Comparison of ENCODE assay signal across 1 cellular context in the genomic region with DNA sequence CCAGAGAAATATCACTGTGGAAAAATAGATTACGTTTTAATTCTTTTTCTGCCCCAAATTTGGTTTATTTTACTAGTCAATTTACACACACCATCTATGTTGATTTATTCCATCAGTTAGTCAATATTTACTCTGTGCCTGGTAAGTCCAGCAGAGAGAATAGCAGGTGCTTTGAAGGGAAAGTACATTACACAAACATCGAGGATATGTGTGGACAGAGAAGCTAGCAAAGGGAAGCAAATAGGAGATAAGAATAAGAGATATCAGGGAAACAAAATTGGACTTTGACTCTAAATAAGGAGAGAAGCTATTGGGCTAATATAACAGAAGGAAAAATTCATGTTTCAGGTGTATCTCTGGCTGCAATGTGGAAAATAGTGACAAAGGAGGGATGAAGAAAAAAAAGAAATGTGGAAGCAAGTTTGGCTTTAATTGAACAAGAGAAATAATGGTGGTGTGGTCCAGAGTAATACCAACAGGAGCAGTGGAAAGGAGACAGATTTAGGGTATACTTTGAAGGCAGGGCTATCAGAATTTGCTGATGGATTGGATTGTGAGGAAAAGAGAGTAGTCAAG.
TF ChIP-seq lines count a peak whose summit lies in the region.

No MANE protein-coding gene starts in this region.

TF ChIP-seq in HepG2, 621 proteins besides CTCF, POLR2A, EP300 and RAD21 (continued from another document and continues in another):
- TF ChIP-seq ZNF775 (CRISPR knock-in tag; IDR thresholded peaks at IDR 0.05; ENCODE audit: borderline replicate concordance) (peak; percentile 98), HDAC2 (CRISPR knock-in tag; IDR thresholded peaks at IDR 0.05) (peak; percentile 97), HOXA9 (CRISPR knock-in tag; IDR thresholded peaks at IDR 0.05; ENCODE audit: borderline replicate concordance) (no peak; the same call in 1 of the 2 replicates), GATA4 (IDR thresholded peaks at IDR 0.05; ENCODE audit: borderline replicate concordance, low read depth) (peak; percentile 99), HNF4A (CRISPR knock-in tag; IDR thresholded peaks at IDR 0.05) (peak; percentile 97), KLF6 (CRISPR knock-in tag; IDR thresholded peaks at IDR 0.05) (peak; percentile 56; the same call in 1 of the 2 replicates), ZFY (CRISPR knock-in tag; IDR thresholded peaks at IDR 0.05) (no peak), CENPX (CRISPR knock-in tag; IDR thresholded peaks at IDR 0.05) (no peak), ARNT (IDR thresholded peaks at IDR 0.05) (no peak), ZNF180 (CRISPR knock-in tag; IDR thresholded peaks at IDR 0.05; ENCODE audit: borderline replicate concordance, low read depth) (no peak), ZNF660 (CRISPR knock-in tag; IDR thresholded peaks at IDR 0.05; ENCODE audit: borderline replicate concordance, low read depth) (no peak), ZNF709 (CRISPR knock-in tag; IDR thresholded peaks at IDR 0.05) (no peak), ZNF335 (CRISPR knock-in tag; IDR thresholded peaks at IDR 0.05) (0 out of 2 replicates have a peak, but pooled peaks have one; percentile 27), POGZ (CRISPR knock-in tag; IDR thresholded peaks at IDR 0.05) (peak; percentile 96), SIN3A (IDR thresholded peaks at IDR 0.05; ENCODE audit: borderline replicate concordance, low read depth, low read length) (no peak), CEBPG (CRISPR knock-in tag; IDR thresholded peaks at IDR 0.05) (peak; percentile 87), GFI1 (CRISPR knock-in tag; IDR thresholded peaks at IDR 0.05; ENCODE audit: borderline replicate concordance) (no peak; the same call in 1 of the 2 replicates), MBD4 (IDR thresholded peaks at IDR 0.05; ENCODE audit: borderline replicate concordance, low read length) (peak; percentile 76; the same call in 1 of the 2 replicates), JUNB (CRISPR knock-in tag; IDR thresholded peaks at IDR 0.05; ENCODE audit: borderline replicate concordance) (peak; percentile 81; the same call in 1 of the 2 replicates), ZNF260 (CRISPR knock-in tag; IDR thresholded peaks at IDR 0.05; ENCODE audit: borderline replicate concordance, low read depth) (no peak), NFKBIZ (CRISPR knock-in tag; IDR thresholded peaks at IDR 0.05) (peak; percentile 84), ZNF549 (CRISPR knock-in tag; IDR thresholded peaks at IDR 0.05) (no peak), HHEX (CRISPR knock-in tag; IDR thresholded peaks at IDR 0.05) (peak; percentile 91), AKAP8 (CRISPR knock-in tag; IDR thresholded peaks at IDR 0.05) (no peak), ZNF124 (CRISPR knock-in tag; IDR thresholded peaks at IDR 0.05) (peak; percentile 55; the same call in 1 of the 2 replicates), GABPA (IDR thresholded peaks at IDR 0.05; ENCODE audit: low read depth, low read length) (no peak), GABPA (CRISPR knock-in tag; IDR thresholded peaks at IDR 0.05; ENCODE audit: low read depth) (peak; percentile 34; the same call in 1 of the 2 replicates), ZFP82 (CRISPR knock-in tag; IDR thresholded peaks at IDR 0.05; ENCODE audit: borderline replicate concordance) (peak; percentile 53; the same call in 1 of the 2 replicates)
- TF ChIP-seq, protein P1, sequence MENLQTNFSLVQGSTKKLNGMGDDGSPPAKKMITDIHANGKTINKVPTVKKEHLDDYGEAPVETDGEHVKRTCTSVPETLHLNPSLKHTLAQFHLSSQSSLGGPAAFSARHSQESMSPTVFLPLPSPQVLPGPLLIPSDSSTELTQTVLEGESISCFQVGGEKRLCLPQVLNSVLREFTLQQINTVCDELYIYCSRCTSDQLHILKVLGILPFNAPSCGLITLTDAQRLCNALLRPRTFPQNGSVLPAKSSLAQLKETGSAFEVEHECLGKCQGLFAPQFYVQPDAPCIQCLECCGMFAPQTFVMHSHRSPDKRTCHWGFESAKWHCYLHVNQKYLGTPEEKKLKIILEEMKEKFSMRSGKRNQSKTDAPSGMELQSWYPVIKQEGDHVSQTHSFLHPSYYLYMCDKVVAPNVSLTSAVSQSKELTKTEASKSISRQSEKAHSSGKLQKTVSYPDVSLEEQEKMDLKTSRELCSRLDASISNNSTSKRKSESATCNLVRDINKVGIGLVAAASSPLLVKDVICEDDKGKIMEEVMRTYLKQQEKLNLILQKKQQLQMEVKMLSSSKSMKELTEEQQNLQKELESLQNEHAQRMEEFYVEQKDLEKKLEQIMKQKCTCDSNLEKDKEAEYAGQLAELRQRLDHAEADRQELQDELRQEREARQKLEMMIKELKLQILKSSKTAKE (CRISPR knock-in tag; IDR thresholded peaks at IDR 0.05; ENCODE audit: borderline replicate concordance), result 0 out of 2 replicates have a peak, but pooled peaks have one; percentile 24
- TF ChIP-seq, protein P2, sequence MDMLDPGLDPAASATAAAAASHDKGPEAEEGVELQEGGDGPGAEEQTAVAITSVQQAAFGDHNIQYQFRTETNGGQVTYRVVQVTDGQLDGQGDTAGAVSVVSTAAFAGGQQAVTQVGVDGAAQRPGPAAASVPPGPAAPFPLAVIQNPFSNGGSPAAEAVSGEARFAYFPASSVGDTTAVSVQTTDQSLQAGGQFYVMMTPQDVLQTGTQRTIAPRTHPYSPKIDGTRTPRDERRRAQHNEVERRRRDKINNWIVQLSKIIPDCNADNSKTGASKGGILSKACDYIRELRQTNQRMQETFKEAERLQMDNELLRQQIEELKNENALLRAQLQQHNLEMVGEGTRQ (IDR thresholded peaks at IDR 0.05; ENCODE audit: low read depth, low read length), result no peak
- TF ChIP-seq, protein P2 (CRISPR knock-in tag; IDR thresholded peaks at IDR 0.05; ENCODE audit: borderline replicate concordance), result no peak
- TF ChIP-seq, protein P3, sequence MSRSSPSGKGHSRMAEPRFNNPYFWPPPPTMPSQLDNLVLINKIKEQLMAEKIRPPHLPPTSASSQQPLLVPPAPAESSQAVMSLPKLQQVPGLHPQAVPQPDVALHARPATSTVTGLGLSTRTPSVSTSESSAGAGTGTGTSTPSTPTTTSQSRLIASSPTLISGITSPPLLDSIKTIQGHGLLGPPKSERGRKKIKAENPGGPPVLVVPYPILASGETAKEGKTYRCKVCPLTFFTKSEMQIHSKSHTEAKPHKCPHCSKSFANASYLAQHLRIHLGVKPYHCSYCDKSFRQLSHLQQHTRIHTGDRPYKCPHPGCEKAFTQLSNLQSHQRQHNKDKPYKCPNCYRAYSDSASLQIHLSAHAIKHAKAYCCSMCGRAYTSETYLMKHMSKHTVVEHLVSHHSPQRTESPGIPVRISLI (CRISPR knock-in tag; IDR thresholded peaks at IDR 0.05; ENCODE audit: borderline replicate concordance), result peak; percentile 17; the same call in 1 of the 2 replicates
- TF ChIP-seq, protein P4, sequence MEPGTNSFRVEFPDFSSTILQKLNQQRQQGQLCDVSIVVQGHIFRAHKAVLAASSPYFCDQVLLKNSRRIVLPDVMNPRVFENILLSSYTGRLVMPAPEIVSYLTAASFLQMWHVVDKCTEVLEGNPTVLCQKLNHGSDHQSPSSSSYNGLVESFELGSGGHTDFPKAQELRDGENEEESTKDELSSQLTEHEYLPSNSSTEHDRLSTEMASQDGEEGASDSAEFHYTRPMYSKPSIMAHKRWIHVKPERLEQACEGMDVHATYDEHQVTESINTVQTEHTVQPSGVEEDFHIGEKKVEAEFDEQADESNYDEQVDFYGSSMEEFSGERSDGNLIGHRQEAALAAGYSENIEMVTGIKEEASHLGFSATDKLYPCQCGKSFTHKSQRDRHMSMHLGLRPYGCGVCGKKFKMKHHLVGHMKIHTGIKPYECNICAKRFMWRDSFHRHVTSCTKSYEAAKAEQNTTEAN (CRISPR knock-in tag; conservative IDR thresholded peaks at IDR 0.05), result peak; percentile 74; the same call in 1 of the 2 replicates
- TF ChIP-seq, protein P5, sequence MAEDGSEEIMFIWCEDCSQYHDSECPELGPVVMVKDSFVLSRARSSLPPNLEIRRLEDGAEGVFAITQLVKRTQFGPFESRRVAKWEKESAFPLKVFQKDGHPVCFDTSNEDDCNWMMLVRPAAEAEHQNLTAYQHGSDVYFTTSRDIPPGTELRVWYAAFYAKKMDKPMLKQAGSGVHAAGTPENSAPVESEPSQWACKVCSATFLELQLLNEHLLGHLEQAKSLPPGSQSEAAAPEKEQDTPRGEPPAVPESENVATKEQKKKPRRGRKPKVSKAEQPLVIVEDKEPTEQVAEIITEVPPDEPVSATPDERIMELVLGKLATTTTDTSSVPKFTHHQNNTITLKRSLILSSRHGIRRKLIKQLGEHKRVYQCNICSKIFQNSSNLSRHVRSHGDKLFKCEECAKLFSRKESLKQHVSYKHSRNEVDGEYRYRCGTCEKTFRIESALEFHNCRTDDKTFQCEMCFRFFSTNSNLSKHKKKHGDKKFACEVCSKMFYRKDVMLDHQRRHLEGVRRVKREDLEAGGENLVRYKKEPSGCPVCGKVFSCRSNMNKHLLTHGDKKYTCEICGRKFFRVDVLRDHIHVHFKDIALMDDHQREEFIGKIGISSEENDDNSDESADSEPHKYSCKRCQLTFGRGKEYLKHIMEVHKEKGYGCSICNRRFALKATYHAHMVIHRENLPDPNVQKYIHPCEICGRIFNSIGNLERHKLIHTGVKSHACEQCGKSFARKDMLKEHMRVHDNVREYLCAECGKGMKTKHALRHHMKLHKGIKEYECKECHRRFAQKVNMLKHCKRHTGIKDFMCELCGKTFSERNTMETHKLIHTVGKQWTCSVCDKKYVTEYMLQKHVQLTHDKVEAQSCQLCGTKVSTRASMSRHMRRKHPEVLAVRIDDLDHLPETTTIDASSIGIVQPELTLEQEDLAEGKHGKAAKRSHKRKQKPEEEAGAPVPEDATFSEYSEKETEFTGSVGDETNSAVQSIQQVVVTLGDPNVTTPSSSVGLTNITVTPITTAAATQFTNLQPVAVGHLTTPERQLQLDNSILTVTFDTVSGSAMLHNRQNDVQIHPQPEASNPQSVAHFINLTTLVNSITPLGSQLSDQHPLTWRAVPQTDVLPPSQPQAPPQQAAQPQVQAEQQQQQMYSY (CRISPR knock-in tag; IDR thresholded peaks at IDR 0.05), result no peak
- TF ChIP-seq, protein P6, sequence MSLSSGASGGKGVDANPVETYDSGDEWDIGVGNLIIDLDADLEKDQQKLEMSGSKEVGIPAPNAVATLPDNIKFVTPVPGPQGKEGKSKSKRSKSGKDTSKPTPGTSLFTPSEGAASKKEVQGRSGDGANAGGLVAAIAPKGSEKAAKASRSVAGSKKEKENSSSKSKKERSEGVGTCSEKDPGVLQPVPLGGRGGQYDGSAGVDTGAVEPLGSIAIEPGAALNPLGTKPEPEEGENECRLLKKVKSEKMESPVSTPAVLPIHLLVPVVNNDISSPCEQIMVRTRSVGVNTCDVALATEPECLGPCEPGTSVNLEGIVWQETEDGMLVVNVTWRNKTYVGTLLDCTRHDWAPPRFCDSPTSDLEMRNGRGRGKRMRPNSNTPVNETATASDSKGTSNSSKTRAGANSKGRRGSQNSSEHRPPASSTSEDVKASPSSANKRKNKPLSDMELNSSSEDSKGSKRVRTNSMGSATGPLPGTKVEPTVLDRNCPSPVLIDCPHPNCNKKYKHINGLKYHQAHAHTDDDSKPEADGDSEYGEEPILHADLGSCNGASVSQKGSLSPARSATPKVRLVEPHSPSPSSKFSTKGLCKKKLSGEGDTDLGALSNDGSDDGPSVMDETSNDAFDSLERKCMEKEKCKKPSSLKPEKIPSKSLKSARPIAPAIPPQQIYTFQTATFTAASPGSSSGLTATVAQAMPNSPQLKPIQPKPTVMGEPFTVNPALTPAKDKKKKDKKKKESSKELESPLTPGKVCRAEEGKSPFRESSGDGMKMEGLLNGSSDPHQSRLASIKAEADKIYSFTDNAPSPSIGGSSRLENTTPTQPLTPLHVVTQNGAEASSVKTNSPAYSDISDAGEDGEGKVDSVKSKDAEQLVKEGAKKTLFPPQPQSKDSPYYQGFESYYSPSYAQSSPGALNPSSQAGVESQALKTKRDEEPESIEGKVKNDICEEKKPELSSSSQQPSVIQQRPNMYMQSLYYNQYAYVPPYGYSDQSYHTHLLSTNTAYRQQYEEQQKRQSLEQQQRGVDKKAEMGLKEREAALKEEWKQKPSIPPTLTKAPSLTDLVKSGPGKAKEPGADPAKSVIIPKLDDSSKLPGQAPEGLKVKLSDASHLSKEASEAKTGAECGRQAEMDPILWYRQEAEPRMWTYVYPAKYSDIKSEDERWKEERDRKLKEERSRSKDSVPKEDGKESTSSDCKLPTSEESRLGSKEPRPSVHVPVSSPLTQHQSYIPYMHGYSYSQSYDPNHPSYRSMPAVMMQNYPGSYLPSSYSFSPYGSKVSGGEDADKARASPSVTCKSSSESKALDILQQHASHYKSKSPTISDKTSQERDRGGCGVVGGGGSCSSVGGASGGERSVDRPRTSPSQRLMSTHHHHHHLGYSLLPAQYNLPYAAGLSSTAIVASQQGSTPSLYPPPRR (CRISPR knock-in tag; IDR thresholded peaks at IDR 0.05; ENCODE audit: borderline replicate concordance), result peak; percentile 97
- TF ChIP-seq, protein P7, sequence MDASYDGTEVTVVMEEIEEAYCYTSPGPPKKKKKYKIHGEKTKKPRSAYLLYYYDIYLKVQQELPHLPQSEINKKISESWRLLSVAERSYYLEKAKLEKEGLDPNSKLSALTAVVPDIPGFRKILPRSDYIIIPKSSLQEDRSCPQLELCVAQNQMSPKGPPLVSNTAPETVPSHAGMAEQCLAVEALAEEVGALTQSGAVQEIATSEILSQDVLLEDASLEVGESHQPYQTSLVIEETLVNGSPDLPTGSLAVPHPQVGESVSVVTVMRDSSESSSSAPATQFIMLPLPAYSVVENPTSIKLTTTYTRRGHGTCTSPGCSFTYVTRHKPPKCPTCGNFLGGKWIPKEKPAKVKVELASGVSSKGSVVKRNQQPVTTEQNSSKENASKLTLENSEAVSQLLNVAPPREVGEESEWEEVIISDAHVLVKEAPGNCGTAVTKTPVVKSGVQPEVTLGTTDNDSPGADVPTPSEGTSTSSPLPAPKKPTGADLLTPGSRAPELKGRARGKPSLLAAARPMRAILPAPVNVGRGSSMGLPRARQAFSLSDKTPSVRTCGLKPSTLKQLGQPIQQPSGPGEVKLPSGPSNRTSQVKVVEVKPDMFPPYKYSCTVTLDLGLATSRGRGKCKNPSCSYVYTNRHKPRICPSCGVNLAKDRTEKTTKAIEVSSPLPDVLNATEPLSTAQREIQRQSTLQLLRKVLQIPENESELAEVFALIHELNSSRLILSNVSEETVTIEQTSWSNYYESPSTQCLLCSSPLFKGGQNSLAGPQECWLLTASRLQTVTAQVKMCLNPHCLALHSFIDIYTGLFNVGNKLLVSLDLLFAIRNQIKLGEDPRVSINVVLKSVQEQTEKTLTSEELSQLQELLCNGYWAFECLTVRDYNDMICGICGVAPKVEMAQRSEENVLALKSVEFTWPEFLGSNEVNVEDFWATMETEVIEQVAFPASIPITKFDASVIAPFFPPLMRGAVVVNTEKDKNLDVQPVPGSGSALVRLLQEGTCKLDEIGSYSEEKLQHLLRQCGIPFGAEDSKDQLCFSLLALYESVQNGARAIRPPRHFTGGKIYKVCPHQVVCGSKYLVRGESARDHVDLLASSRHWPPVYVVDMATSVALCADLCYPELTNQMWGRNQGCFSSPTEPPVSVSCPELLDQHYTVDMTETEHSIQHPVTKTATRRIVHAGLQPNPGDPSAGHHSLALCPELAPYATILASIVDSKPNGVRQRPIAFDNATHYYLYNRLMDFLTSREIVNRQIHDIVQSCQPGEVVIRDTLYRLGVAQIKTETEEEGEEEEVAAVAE (CRISPR knock-in tag; IDR thresholded peaks at IDR 0.05; ENCODE audit: borderline replicate concordance), result peak; percentile 92
- TF ChIP-seq, protein P8, sequence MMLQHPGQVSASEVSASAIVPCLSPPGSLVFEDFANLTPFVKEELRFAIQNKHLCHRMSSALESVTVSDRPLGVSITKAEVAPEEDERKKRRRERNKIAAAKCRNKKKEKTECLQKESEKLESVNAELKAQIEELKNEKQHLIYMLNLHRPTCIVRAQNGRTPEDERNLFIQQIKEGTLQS (CRISPR knock-in tag; IDR thresholded peaks at IDR 0.05), result no peak
